ENCODE assay signal across 8 cellular contexts in the genomic region with DNA sequence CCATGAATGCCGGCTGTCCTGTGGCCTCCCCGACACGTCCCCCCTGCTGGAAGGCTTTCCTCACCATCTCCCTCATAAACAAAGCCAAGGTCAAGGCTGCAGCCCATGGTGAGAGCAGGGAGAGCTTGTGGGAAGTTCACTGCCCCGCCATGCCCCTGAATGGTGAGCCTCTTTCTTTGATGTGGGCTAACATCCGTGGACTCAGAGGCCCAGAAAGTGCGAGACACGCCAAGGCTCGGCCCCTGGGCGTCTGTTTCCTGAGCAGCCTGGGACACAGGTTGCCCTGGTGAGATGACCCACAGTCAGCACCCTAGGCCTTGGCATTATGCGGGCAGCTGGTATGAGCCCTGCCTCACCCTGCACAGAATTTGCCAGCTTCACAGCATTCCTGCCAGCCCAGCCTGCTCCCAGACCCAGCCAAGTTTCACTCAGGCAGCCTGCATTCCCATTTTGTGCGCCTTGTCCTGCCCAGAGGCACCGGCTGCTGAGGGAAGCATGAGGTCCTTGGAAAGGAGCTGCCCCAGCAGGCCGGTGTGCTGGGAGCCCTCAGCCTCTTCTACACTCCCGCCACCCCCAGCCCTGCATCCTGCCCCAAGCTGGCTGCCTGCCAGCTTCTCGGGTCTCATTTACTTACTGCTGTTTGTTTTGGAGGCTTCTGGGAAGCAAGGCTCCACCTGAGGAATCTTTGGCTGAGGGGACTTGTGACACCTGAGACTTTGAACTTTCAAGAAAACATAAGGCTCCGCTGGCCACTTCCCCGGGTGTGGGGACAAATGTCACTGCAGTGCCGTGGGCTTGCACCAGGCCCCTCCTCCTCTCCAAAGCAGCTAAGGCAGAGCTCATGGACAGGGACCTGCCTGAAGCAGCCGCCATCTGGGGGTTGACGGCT. TPM values are rescaled to one million over a fixed set of nuclear protein-coding genes. Genes with fewer than 3 reads are reported as not detected.
DNase-seq lines count a peak whose midpoint lies in the region; ATAC-seq and TF ChIP-seq lines count a peak whose summit lies in the region.

No MANE protein-coding gene starts in this region.

- no peaks in the 10 kb centered on the region for H3K36me3 ChIP-seq in WERI-Rb-1
- H3K36me3 ChIP-seq in heart left ventricle: no peaks in the 10 kb centered on the region

- intact Hi-C loops in heart left ventricle (cut with DNase I): loop anchor here in 1 of 10 donors (5.0 kb wide), 1 partner anchor 46 kb away; no protein-coding TSS in a partner anchor

- H3K4me3 ChIP-seq in WERI-Rb-1 (ENCODE audit: low read depth, low read length): no peak overlapping the region
- no peak overlapping the region for H3K4me3 ChIP-seq in heart left ventricle

- no peaks in the 10 kb centered on the region for H3K27me3 ChIP-seq in WERI-Rb-1 (ENCODE audit: insufficient read depth, low read depth, severe bottlenecking)
- H3K27me3 ChIP-seq in heart left ventricle: no peaks in the 10 kb centered on the region

- H3K9me3 ChIP-seq in WERI-Rb-1 (ENCODE audit: severe bottlenecking) (no peaks in the 10 kb centered on the region), heart left ventricle (no peaks in the 10 kb centered on the region)

- no peak overlapping the region for H3K27ac ChIP-seq in WERI-Rb-1
- H3K27ac ChIP-seq in heart left ventricle: peak overlapping the region in 3 of 12 donors; percentile 2 to 50 (median 24)

- TF ChIP-seq POLR2A in heart left ventricle (IDR thresholded peaks at IDR 0.05): no peak

- peak in 8 of 14 donors; percentile 14 to 51 (median 26) for DNase-seq in C1 segment of cervical spinal cord (lab: John Stamatoyannopoulos, UW)
- DNase-seq in NCI-H128 (lab: John Stamatoyannopoulos, UW; ENCODE audit: unreplicated experiment): peak; percentile 50
- DNase-seq in WERI-Rb-1: peak; percentile 78
- no peak for DNase-seq in heart left ventricle
- peak; percentile 32 for DNase-seq in stimulated activated CD8-positive, alpha-beta memory T cell treated with anti-CD3 and anti-CD28 coated beads, Interleukin-4, amount 100 ng/mL, for 48 hours
- no peak for DNase-seq in hepatic stellate cell (ENCODE audit: low spot score)
- DNase-seq in GM19238 (ENCODE audit: insufficient read length, low spot score): no peak

- 43 to 54% (median 49%) methylated on average over 16 to 20 of the region's 20 CpGs for WGBS in heart left ventricle, 4 donors

- TF ChIP-seq CTCF in WERI-Rb-1 (IDR thresholded peaks at IDR 0.05; ENCODE audit: low read depth, low read length) (0 out of 2 replicates have a peak, but pooled peaks have one; percentile 14), heart left ventricle (IDR thresholded peaks at IDR 0.05) (no peak)

- ATAC-seq in heart left ventricle: peak; percentile 49 to 51 (median 50)
- no peak for ATAC-seq in HG03342 (IDR thresholded peaks at IDR 0.05; ENCODE audit: unreplicated experiment)

- peaks cover 0 to 16% (median 6%) of the 10 kb centered on the region in 12 donors for H3K4me1 ChIP-seq in heart left ventricle

RNA-seq across cellular contexts. Expression of gene NEK2, which starts 31.9 kb away (rescaled TPM):
- total RNA-seq in heart left ventricle: 1 to 10 TPM in 1 of 9 donors, under 1 TPM in 4, not detected in 4; 0.16 to 2.5 (median 0.34) TPM
- polyA plus RNA-seq in heart left ventricle: under 1 TPM in 1 of 2 donors, not detected in 1; 0.10 TPM

Comparison
In these comparisons a context has a peak if more than half of its experiments do, and no peak if none do; other contexts are left out.
1. DNase-seq: peak in C1 segment of cervical spinal cord (8 of 14), NCI-H128 (single experiment), WERI-Rb-1 (single experiment) and stimulated activated CD8-positive, alpha-beta memory T cell treated with anti-CD3 and anti-CD28 coated beads, Interleukin-4, amount 100 ng/mL, for 48 hours (single experiment); none in heart left ventricle (0 of 5), hepatic stellate cell (single experiment) and GM19238 (single experiment).